1 cellular context compared by ENCODE assay signal in the genomic region with DNA sequence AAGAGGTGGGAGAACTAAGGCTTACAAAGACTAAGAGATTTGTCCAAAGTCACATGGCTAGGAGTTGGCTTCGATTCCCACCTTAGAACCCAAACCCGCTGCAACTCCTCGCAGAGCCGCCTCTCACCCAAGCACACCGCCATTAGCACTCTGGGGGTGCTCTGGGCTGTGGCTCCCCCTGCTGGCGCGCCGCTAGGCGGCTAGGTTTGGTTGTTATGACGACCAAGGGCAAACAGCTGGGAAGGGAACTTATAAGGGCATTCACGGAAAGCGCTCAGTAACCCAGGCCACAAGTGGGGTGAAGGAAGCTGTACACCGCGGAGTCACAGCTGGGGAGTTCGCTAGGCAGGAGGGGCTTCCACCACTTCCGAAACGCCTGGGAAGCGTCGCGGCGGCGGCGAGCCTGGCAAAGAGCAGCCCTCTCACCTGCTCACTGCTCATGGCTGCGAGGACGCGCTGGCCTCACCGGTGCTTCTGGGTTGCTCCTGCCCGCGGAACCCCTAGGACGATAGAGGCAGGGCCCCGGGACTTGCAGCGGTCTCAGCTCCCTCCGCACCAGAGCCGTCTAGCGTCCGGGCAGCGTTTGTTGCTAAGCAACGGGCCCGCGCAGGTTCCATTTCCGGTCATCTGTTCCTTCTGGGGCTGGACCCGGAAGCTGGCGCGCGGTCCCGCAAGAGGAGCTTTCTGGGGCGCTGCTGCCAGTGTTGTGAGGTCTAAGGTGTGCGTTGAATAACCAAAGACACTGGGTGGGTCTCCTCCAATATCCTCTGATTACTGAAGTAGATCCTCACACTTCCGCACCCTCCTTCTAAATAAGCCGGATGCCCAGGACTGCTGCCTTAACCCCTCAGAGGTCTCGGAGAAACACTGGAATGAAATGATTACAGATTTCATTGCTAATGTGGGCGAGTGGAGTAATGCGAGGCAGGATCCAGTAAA.
TF ChIP-seq lines count a peak whose summit lies in the region.

A gene (minus strand): TSS at position 567 of the 939 bp plus-strand sequence. CDS start 126 bp downstream, at position 441.

TF ChIP-seq in HepG2, 621 proteins besides CTCF, POLR2A, EP300 and RAD21 (continued from another document and continues in another):
- TF ChIP-seq, protein P1, sequence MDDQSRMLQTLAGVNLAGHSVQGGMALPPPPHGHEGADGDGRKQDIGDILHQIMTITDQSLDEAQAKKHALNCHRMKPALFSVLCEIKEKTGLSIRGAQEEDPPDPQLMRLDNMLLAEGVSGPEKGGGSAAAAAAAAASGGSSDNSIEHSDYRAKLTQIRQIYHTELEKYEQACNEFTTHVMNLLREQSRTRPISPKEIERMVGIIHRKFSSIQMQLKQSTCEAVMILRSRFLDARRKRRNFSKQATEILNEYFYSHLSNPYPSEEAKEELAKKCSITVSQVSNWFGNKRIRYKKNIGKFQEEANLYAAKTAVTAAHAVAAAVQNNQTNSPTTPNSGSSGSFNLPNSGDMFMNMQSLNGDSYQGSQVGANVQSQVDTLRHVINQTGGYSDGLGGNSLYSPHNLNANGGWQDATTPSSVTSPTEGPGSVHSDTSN (CRISPR knock-in tag; IDR thresholded peaks at IDR 0.05; ENCODE audit: borderline replicate concordance): no peak
- TF ChIP-seq ATRX (CRISPR knock-in tag; IDR thresholded peaks at IDR 0.05; ENCODE audit: borderline replicate concordance) (no peak), ZNF747 (CRISPR knock-in tag; IDR thresholded peaks at IDR 0.05; ENCODE audit: borderline replicate concordance) (no peak; the same call in 1 of the 2 replicates), BORCS8-MEF2B (CRISPR knock-in tag; IDR thresholded peaks at IDR 0.05) (0 out of 2 replicates have a peak, but pooled peaks have one; percentile 62), RBM39 (IDR thresholded peaks at IDR 0.05; ENCODE audit: low read depth, low read length, poor library complexity, severe bottlenecking) (peak; percentile 60), MAFK (conservative IDR thresholded peaks at IDR 0.05 in 1 of 2, IDR thresholded peaks at IDR 0.05 in 1 of 2; ENCODE audit: low read length in 2 of 2) (no peak), CHD2 (IDR thresholded peaks at IDR 0.05; ENCODE audit: low read depth, low read length) (no peak), ELF3 (CRISPR knock-in tag; IDR thresholded peaks at IDR 0.05) (peak; percentile 30; the same call in 1 of the 2 replicates), HNRNPK (IDR thresholded peaks at IDR 0.05; ENCODE audit: low read depth, low read length, poor library complexity, severe bottlenecking) (no peak), ZNF160 (CRISPR knock-in tag; IDR thresholded peaks at IDR 0.05) (no peak), EHMT2 (IDR thresholded peaks at IDR 0.05; ENCODE audit: borderline replicate concordance, low read depth, low read length) (no peak; the same call in 1 of the 2 replicates), AHR (CRISPR knock-in tag; IDR thresholded peaks at IDR 0.05) (peak; percentile 92; the same call in 1 of the 2 replicates), ZNF768 (CRISPR knock-in tag; IDR thresholded peaks at IDR 0.05) (peak; percentile 73; the same call in 1 of the 2 replicates), ZBTB38 (CRISPR knock-in tag; IDR thresholded peaks at IDR 0.05) (peak; percentile 85), SYNCRIP (IDR thresholded peaks at IDR 0.05; ENCODE audit: insufficient read depth, low read depth, low read length) (no peak), NBN (conservative IDR thresholded peaks at IDR 0.05) (no peak), HOXA5 (CRISPR knock-in tag; IDR thresholded peaks at IDR 0.05) (peak; percentile 35; the same call in 1 of the 2 replicates), ZNF17 (CRISPR knock-in tag; IDR thresholded peaks at IDR 0.05) (no peak), RCOR2 (CRISPR knock-in tag; IDR thresholded peaks at IDR 0.05) (no peak), SNAPC2 (CRISPR knock-in tag; IDR thresholded peaks at IDR 0.05) (no peak), ZNF660 (CRISPR knock-in tag; IDR thresholded peaks at IDR 0.05; ENCODE audit: borderline replicate concordance, low read depth) (no peak), ZFP36L2 (CRISPR knock-in tag; IDR thresholded peaks at IDR 0.05) (no peak), JUND (CRISPR knock-in tag; IDR thresholded peaks at IDR 0.05) (no peak), IKZF4 (CRISPR knock-in tag; IDR thresholded peaks at IDR 0.05; ENCODE audit: borderline replicate concordance, low read depth, not compliant biosample characterization) (no peak), BRCA1 (CRISPR knock-in tag; IDR thresholded peaks at IDR 0.05) (0 out of 2 replicates have a peak, but pooled peaks have one; percentile 59), SP4 (CRISPR knock-in tag; IDR thresholded peaks at IDR 0.05) (0 out of 2 replicates have a peak, but pooled peaks have one; percentile 11), RBM22 (optimal IDR thresholded peaks at IDR 0.05; ENCODE audit: low read length) (peak; percentile 96), JUNB (CRISPR knock-in tag; IDR thresholded peaks at IDR 0.05; ENCODE audit: borderline replicate concordance) (no peak), ZNF354B (CRISPR knock-in tag; IDR thresholded peaks at IDR 0.05) (no peak), CCDC6 (CRISPR knock-in tag; IDR thresholded peaks at IDR 0.05) (no peak; the same call in 1 of the 2 replicates), SPEN (CRISPR knock-in tag; IDR thresholded peaks at IDR 0.05; ENCODE audit: low read depth) (peak; percentile 74), ZNF510 (CRISPR knock-in tag; IDR thresholded peaks at IDR 0.05; ENCODE audit: low read depth) (no peak), ONECUT2 (CRISPR knock-in tag; IDR thresholded peaks at IDR 0.05) (no peak), TP53 (CRISPR knock-in tag; conservative IDR thresholded peaks at IDR 0.05) (no peak), TEAD2 (CRISPR knock-in tag; IDR thresholded peaks at IDR 0.05) (no peak), MIER3 (CRISPR knock-in tag; IDR thresholded peaks at IDR 0.05; ENCODE audit: borderline replicate concordance) (peak; percentile 68; the same call in 1 of the 2 replicates), ZNF251 (CRISPR knock-in tag; IDR thresholded peaks at IDR 0.05) (no peak), NR3C1 (CRISPR knock-in tag; IDR thresholded peaks at IDR 0.05) (no peak), MLLT10 (CRISPR knock-in tag; IDR thresholded peaks at IDR 0.05) (no peak), POLR2G (IDR thresholded peaks at IDR 0.05; ENCODE audit: low read depth, low read length) (peak; percentile 55), ZNF556 (CRISPR knock-in tag; IDR thresholded peaks at IDR 0.05; ENCODE audit: borderline replicate concordance) (peak; percentile 88), THYN1 (CRISPR knock-in tag; IDR thresholded peaks at IDR 0.05; ENCODE audit: borderline replicate concordance, low read depth) (no peak)
- TF ChIP-seq, protein P2, sequence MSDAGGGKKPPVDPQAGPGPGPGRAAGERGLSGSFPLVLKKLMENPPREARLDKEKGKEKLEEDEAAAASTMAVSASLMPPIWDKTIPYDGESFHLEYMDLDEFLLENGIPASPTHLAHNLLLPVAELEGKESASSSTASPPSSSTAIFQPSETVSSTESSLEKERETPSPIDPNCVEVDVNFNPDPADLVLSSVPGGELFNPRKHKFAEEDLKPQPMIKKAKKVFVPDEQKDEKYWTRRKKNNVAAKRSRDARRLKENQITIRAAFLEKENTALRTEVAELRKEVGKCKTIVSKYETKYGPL (CRISPR knock-in tag; IDR thresholded peaks at IDR 0.05): no peak
- TF ChIP-seq, protein P3, sequence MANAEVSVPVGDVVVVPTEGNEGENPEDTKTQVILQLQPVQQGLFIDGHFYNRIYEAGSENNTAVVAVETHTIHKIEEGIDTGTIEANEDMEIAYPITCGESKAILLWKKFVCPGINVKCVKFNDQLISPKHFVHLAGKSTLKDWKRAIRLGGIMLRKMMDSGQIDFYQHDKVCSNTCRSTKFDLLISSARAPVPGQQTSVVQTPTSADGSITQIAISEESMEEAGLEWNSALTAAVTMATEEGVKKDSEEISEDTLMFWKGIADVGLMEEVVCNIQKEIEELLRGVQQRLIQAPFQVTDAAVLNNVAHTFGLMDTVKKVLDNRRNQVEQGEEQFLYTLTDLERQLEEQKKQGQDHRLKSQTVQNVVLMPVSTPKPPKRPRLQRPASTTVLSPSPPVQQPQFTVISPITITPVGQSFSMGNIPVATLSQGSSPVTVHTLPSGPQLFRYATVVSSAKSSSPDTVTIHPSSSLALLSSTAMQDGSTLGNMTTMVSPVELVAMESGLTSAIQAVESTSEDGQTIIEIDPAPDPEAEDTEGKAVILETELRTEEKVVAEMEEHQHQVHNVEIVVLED (CRISPR knock-in tag; IDR thresholded peaks at IDR 0.05; ENCODE audit: borderline replicate concordance): no peak; the same call in 1 of the 2 replicates
- TF ChIP-seq, protein P4, sequence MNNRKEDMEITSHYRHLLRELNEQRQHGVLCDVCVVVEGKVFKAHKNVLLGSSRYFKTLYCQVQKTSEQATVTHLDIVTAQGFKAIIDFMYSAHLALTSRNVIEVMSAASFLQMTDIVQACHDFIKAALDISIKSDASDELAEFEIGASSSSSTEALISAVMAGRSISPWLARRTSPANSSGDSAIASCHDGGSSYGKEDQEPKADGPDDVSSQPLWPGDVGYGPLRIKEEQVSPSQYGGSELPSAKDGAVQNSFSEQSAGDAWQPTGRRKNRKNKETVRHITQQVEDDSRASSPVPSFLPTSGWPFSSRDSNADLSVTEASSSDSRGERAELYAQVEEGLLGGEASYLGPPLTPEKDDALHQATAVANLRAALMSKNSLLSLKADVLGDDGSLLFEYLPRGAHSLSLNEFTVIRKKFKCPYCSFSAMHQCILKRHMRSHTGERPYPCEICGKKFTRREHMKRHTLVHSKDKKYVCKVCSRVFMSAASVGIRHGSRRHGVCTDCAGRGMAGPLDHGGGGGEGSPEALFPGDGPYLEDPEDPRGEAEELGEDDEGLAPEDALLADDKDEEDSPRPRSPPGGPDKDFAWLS (CRISPR knock-in tag; IDR thresholded peaks at IDR 0.05; ENCODE audit: borderline replicate concordance): 0 out of 2 replicates have a peak, but pooled peaks have one; percentile 62
- TF ChIP-seq, protein P5, sequence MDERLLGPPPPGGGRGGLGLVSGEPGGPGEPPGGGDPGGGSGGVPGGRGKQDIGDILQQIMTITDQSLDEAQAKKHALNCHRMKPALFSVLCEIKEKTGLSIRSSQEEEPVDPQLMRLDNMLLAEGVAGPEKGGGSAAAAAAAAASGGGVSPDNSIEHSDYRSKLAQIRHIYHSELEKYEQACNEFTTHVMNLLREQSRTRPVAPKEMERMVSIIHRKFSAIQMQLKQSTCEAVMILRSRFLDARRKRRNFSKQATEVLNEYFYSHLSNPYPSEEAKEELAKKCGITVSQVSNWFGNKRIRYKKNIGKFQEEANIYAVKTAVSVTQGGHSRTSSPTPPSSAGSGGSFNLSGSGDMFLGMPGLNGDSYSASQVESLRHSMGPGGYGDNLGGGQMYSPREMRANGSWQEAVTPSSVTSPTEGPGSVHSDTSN (CRISPR knock-in tag; IDR thresholded peaks at IDR 0.05): no peak
- TF ChIP-seq, protein P6, sequence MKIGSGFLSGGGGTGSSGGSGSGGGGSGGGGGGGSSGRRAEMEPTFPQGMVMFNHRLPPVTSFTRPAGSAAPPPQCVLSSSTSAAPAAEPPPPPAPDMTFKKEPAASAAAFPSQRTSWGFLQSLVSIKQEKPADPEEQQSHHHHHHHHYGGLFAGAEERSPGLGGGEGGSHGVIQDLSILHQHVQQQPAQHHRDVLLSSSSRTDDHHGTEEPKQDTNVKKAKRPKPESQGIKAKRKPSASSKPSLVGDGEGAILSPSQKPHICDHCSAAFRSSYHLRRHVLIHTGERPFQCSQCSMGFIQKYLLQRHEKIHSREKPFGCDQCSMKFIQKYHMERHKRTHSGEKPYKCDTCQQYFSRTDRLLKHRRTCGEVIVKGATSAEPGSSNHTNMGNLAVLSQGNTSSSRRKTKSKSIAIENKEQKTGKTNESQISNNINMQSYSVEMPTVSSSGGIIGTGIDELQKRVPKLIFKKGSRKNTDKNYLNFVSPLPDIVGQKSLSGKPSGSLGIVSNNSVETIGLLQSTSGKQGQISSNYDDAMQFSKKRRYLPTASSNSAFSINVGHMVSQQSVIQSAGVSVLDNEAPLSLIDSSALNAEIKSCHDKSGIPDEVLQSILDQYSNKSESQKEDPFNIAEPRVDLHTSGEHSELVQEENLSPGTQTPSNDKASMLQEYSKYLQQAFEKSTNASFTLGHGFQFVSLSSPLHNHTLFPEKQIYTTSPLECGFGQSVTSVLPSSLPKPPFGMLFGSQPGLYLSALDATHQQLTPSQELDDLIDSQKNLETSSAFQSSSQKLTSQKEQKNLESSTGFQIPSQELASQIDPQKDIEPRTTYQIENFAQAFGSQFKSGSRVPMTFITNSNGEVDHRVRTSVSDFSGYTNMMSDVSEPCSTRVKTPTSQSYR (CRISPR knock-in tag; IDR thresholded peaks at IDR 0.05; ENCODE audit: borderline replicate concordance): no peak
- TF ChIP-seq, protein P7, sequence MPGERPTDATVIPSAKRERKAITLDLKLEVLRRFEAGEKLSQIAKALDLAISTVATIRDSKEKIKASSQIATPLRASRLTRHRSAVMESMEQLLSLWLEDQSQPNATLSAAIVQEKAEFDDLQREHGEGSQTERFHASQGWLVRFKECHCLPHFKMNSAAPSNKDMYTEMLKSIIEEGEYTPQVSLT (CRISPR knock-in tag; IDR thresholded peaks at IDR 0.05; ENCODE audit: borderline replicate concordance, low read depth): no peak
- TF ChIP-seq, protein P8, sequence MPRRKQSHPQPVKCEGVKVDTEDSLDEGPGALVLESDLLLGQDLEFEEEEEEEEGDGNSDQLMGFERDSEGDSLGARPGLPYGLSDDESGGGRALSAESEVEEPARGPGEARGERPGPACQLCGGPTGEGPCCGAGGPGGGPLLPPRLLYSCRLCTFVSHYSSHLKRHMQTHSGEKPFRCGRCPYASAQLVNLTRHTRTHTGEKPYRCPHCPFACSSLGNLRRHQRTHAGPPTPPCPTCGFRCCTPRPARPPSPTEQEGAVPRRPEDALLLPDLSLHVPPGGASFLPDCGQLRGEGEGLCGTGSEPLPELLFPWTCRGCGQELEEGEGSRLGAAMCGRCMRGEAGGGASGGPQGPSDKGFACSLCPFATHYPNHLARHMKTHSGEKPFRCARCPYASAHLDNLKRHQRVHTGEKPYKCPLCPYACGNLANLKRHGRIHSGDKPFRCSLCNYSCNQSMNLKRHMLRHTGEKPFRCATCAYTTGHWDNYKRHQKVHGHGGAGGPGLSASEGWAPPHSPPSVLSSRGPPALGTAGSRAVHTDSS (CRISPR knock-in tag; conservative IDR thresholded peaks at IDR 0.05): no peak
- TF ChIP-seq, protein P9, sequence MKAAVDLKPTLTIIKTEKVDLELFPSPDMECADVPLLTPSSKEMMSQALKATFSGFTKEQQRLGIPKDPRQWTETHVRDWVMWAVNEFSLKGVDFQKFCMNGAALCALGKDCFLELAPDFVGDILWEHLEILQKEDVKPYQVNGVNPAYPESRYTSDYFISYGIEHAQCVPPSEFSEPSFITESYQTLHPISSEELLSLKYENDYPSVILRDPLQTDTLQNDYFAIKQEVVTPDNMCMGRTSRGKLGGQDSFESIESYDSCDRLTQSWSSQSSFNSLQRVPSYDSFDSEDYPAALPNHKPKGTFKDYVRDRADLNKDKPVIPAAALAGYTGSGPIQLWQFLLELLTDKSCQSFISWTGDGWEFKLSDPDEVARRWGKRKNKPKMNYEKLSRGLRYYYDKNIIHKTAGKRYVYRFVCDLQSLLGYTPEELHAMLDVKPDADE (CRISPR knock-in tag; IDR thresholded peaks at IDR 0.05): no peak
